In the genomic region with DNA sequence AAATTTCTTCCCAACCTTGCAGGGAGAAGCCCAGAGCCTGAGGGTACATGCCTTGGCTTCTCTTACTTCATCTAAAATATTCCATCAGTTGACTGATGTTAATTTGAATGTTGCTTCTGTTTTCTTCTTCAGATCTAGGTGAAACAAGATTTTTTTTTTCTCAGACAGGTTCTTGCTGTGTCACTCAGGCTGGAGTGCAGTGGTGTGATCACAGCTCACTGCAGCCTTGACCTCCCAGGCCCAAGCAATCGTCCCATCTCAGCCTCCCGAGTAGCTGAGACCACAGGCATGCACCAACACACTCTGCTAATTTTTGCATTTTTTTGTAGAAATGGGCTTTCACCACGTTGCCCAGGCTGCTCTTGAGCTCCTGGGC, we compare ENCODE assay signal across 15 cellular contexts.
DNase-seq lines count a peak whose midpoint lies in the region; ATAC-seq, FAIRE-seq and TF ChIP-seq lines count a peak whose summit lies in the region.
"Had no signal": no experiment of that assay in that cellular context is flagged by ENCODE, and none has a peak within 500 bp of the region (broad histone marks: within the 10 kb centered on the region; RNA-seq: fewer than 3 reads in every experiment).

No MANE protein-coding gene starts in this region.

- peak; percentile 50 for FAIRE-seq in bronchial epithelial cell (lab: Jason Lieb, UNC)
- FAIRE-seq: HTR-8/SVneo had no signal

- DNase-seq in DMS53 treated with DMSO at 0.1 percent for 48 hours (lab: John Stamatoyannopoulos, UW; ENCODE audit: unreplicated experiment) (peak; percentile 60), DMS53 (lab: John Stamatoyannopoulos, UW) (no peak), PC-9 (no peak), bronchial epithelial cell (ENCODE audit: low read depth) (no peak), immature natural killer cell (no peak), cerebellar cortex (ENCODE audit: low spot score) (no peak)
- DNase-seq: CD4-positive, alpha-beta memory T cell; DND-41 had no signal

- no peaks in the 10 kb centered on the region for H3K36me3 ChIP-seq in PC-9 (ENCODE audit: low read depth)
- H3K36me3 ChIP-seq in bronchial epithelial cell (ENCODE audit: control insufficient read depth, insufficient read depth, low read length) = no peaks in the 10 kb centered on the region
- no peaks in the 10 kb centered on the region for H3K36me3 ChIP-seq in neutrophil
- H3K36me3 ChIP-seq: BLaER1 had no signal

- no peaks in the 10 kb centered on the region for H3K27me3 ChIP-seq in PC-9 (ENCODE audit: insufficient read depth, low read depth)
- H3K27me3 ChIP-seq in bronchial epithelial cell (ENCODE audit: control insufficient read depth, insufficient read depth, low read length) = no peaks in the 10 kb centered on the region
- H3K27me3 ChIP-seq in neutrophil = no peaks in the 10 kb centered on the region
- H3K27me3 ChIP-seq: BLaER1 had no signal

- peaks cover 0 to 4% (median 0%) of the 10 kb centered on the region in 3 donors for H3K27me3 Mint-ChIP-seq in immature natural killer cell (ENCODE audit: low read depth in 3 of 3)
- H3K27me3 Mint-ChIP-seq: CD4-positive, alpha-beta memory T cell had no signal

- no peaks in the 10 kb centered on the region; the same call in 1 of the 2 replicates for H3K9me3 ChIP-seq in PC-9 (ENCODE audit: insufficient read depth, low read depth)
- H3K9me3 ChIP-seq in neutrophil = no peaks in the 10 kb centered on the region
- H3K9me3 ChIP-seq: BLaER1 had no signal

- peaks cover 0 to 6% (median 0%) of the 10 kb centered on the region in 6 donors for H3K9me3 Mint-ChIP-seq in immature natural killer cell

- 0 out of 2 replicates have a peak overlapping the region, but pooled peaks have one; percentile 17 for H3K27ac ChIP-seq in PC-9
- peak overlapping the region; percentile 71 for H3K27ac ChIP-seq in neutrophil
- H3K27ac ChIP-seq: 22Rv1, BLaER1, GM23248 had no signal

- POLR2A ChIA-PET in PC-9 (lab: Charles Lee; ENCODE audit: unreplicated experiment) = no interaction called here

- H3K4me1 ChIP-seq in PC-9 (replicated peaks; ENCODE audit: insufficient read depth) = peaks cover 26% of the 10 kb centered on the region
- peaks cover 18 to 28% of the 10 kb centered on the region in 2 experiments for H3K4me1 ChIP-seq in neutrophil (ENCODE audit: control insufficient read depth in 1 of 2, insufficient read depth in 1 of 2, low read depth in 1 of 2, low read length in 1 of 2)

- H3K36me3 Mint-ChIP-seq in immature natural killer cell = no peaks in the 10 kb centered on the region
- H3K36me3 Mint-ChIP-seq: CD14-positive monocyte; CD4-positive, alpha-beta memory T cell had no signal

- H3K9me2 ChIP-seq in PC-9 (ENCODE audit: insufficient read depth) = no peaks in the 10 kb centered on the region

- BruUV-seq in PC-9 (replicated peaks; lab: Mats Ljungman, UMichigan) = no TSS peak

- no peak overlapping the region for H2AFZ ChIP-seq in PC-9
- H2AFZ ChIP-seq: GM23248 had no signal

- no peak for ATAC-seq in HG03039 (IDR thresholded peaks at IDR 0.05; ENCODE audit: unreplicated experiment)

- H3K4me2 ChIP-seq in PC-9 = peak overlapping the region; percentile 51
- H3K4me2 ChIP-seq: BLaER1 had no signal

- H3F3A ChIP-seq in PC-9 (ENCODE audit: insufficient read depth, low read depth) = peaks cover 23% of the 10 kb centered on the region

- intact Hi-C loops in PC-9 (cut with micrococcal nuclease; ENCODE audit: unreplicated experiment) = no loop called here

- CTCF ChIA-PET in PC-9 (lab: Charles Lee) = interaction anchor here (1.5 kb wide), 1 partner anchor 280 kb away, joined by 14 read pairs; no protein-coding TSS in a partner anchor

- H3K27ac Mint-ChIP-seq in immature natural killer cell = peak overlapping the region in 3 of 6 donors; percentile 6 to 80 (median 36)

- TF ChIP-seq CTCF in PC-9 (conservative IDR thresholded peaks at IDR 0.05) (no peak), bronchial epithelial cell (IDR thresholded peaks at IDR 0.05; ENCODE audit: insufficient read depth, low read length, severe bottlenecking) (no peak), neutrophil (IDR thresholded peaks at IDR 0.05) (no peak)

- H3K4me3 ChIP-seq in PC-9 (no peak overlapping the region), bronchial epithelial cell (ENCODE audit: low read depth, low read length) (no peak overlapping the region), neutrophil (ENCODE audit: low read depth in 1 of 2, low read length in 1 of 2) (no peak overlapping the region)
- H3K4me3 ChIP-seq: BLaER1, GM23248 had no signal

- H3K79me2 ChIP-seq in PC-9 (ENCODE audit: low read depth) = no peaks in the 10 kb centered on the region

- no peaks in the 10 kb centered on the region for H4K20me1 ChIP-seq in PC-9 (ENCODE audit: insufficient read depth)
- H4K20me1 ChIP-seq: BLaER1 had no signal

- H3K4me1 Mint-ChIP-seq in immature natural killer cell = peaks cover 47 to 49% of the 10 kb centered on the region in 2 donors

- no peak overlapping the region for H3K4me3 Mint-ChIP-seq in immature natural killer cell
- H3K4me3 Mint-ChIP-seq: CD4-positive, alpha-beta memory T cell had no signal
